Comparison of ENCODE assay signal across 9 cellular contexts in the genomic region with DNA sequence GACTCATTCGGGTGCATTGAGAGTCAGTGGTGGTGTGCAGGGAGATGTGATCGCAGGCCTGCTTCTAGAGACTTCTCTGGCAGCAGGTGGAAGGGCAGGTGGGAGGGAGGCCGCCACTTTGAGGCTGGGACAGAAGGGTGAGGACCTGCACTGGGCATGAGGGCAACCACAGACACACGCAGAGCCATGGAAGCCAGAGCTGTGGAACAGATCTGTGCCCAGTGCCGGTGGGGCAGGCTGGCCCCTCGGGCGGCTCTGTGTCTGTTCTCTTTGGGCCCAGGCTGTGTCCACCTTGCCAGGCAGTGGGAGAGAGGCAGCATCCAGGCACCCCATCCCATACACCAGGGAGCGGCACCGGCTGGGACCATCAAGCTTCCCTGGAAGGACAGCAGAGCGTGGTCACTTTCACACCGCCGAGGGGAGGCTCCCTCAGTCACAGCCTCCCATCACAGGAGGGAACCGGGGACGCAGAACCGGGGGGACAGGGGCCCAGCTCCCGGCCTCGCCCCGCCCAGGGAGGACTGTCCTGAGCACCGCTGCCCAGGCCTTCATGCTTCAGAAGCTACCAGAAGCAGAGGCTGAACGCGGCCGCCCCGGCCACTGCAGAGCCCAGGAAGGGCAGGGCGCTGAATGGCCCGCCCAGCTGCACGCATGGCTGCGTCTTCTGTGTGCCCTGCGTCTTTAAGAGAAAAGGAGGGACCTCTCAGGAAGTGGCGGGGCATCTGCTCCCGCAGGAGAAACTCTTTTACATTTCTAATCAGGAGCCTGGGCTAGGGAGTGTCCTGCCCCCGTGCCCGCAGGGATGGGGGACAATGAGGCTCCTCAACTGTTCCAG. TPM values are rescaled to one million over a fixed set of nuclear protein-coding genes. Genes with fewer than 3 reads are reported as not detected.
DNase-seq lines count a peak whose midpoint lies in the region; ATAC-seq and TF ChIP-seq lines count a peak whose summit lies in the region.
"Had no signal": no experiment of that assay in that cellular context is flagged by ENCODE, and none has a peak within 500 bp of the region (broad histone marks: within the 10 kb centered on the region; RNA-seq: fewer than 3 reads in every experiment).

No MANE protein-coding gene starts in this region.

- H3K27ac ChIP-seq in VCaP, result peak overlapping the region; percentile 24; the same call in 1 of the 2 replicates
- no peak overlapping the region for H3K27ac ChIP-seq in suprapubic skin
- H3K27ac ChIP-seq: cardiac muscle cell had no signal

- H3K27me3 ChIP-seq in suprapubic skin, result peaks cover 74% of the 10 kb centered on the region

- no peak for DNase-seq in CD14-positive monocyte (ENCODE audit: low spot score)
- DNase-seq in iPS-NIHi7 (ENCODE audit: extremely low spot score), result peak; percentile 39
- no peak for DNase-seq in suprapubic skin (ENCODE audit: low spot score in 2 of 2)
- no peak for DNase-seq in NK-92 (lab: John Stamatoyannopoulos, UW; ENCODE audit: unreplicated experiment)
- no peak for DNase-seq in GDM1 (lab: John Stamatoyannopoulos, UW)

- peaks cover 36 to 82% (median 47%) of the 10 kb centered on the region in 3 donors for H3K27me3 Mint-ChIP-seq in CD14-positive monocyte (ENCODE audit: low read depth in 3 of 3)

- 73% methylated on average over 13 of the region's 32 CpGs for WGBS in suprapubic skin

- intact Hi-C loops in CD14-positive monocyte (cut with micrococcal nuclease), result no loop called here

- no peaks in the 10 kb centered on the region for H3K9me3 ChIP-seq in suprapubic skin

- no peaks in the 10 kb centered on the region for H3K36me3 ChIP-seq in suprapubic skin
- H3K36me3 ChIP-seq: cardiac muscle cell had no signal

- peaks cover 0 to 4% of the 10 kb centered on the region in 2 donors for H3K36me3 Mint-ChIP-seq in CD14-positive monocyte

- peak overlapping the region; percentile 51 for H3K4me3 ChIP-seq in suprapubic skin
- H3K4me3 ChIP-seq: cardiac muscle cell had no signal

- H3K4me1 Mint-ChIP-seq in CD14-positive monocyte, result peaks cover 23% of the 10 kb centered on the region

- peaks cover 15% of the 10 kb centered on the region for H3K4me1 ChIP-seq in suprapubic skin

- peak overlapping the region in 1 of 7 donors; percentile 77 for H3K27ac Mint-ChIP-seq in CD14-positive monocyte

- peak overlapping the region; percentile 82 to 97 for H3K4me3 Mint-ChIP-seq in CD14-positive monocyte

- H3K9me3 Mint-ChIP-seq in CD14-positive monocyte, result peaks cover 7 to 19% (median 10%) of the 10 kb centered on the region in 7 donors

- TF ChIP-seq CTCF in CD14-positive monocyte (IDR thresholded peaks at IDR 0.05) (no peak), VCaP (conservative IDR thresholded peaks at IDR 0.05) (no peak), suprapubic skin (IDR thresholded peaks at IDR 0.05) (no peak)

- no peak for TF ChIP-seq POLR2A in suprapubic skin (IDR thresholded peaks at IDR 0.05)

- no peak for TF ChIP-seq EP300 in suprapubic skin (IDR thresholded peaks at IDR 0.05)

- ATAC-seq in GM21390 (IDR thresholded peaks at IDR 0.05; ENCODE audit: unreplicated experiment), result peak; percentile 13
- no peak for ATAC-seq in HG02763 (IDR thresholded peaks at IDR 0.05; ENCODE audit: unreplicated experiment)

RNA-seq across cellular contexts. Expression of a gene that starts 32.1 kb away (rescaled TPM):
- not detected for polyA plus RNA-seq in CD14-positive monocyte
- total RNA-seq in suprapubic skin, result under 1 TPM in 3 of 4 donors, not detected in 1; 0.21 to 0.56 (median 0.34) TPM
- total RNA-seq: cardiac muscle cell had no signal
- polyA plus RNA-seq: cardiac muscle cell had no signal

RNA-seq across cellular contexts. Expression of a gene that starts 56.3 kb away (rescaled TPM):
- not detected for polyA plus RNA-seq in CD14-positive monocyte
- not detected for total RNA-seq in suprapubic skin
- polyA plus RNA-seq: cardiac muscle cell had no signal
